1 cellular context compared by ENCODE assay signal in the genomic region with DNA sequence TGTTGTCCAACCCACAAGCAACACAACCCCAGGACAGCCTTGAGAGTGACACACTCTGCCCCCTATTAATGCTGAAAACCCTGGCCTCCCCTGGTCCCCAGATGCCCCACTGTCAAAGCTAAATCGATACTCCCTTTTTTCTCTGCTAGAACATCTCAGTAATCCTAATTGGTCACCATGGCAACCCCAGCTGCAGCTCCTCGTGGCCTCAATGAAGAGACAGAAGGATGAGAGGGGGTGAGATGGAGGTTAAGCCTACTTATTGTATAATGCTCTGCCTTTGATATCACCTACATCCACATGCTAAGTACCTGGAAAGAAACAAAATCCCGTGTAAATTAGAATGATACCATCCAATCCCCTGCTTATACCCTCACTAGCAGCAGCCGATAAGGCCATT.
TF ChIP-seq lines count a peak whose summit lies in the region.

No MANE protein-coding gene starts in this region.

TF ChIP-seq in H1, 55 proteins besides CTCF, POLR2A, EP300 and RAD21:
- TF ChIP-seq SAP30 (IDR thresholded peaks at IDR 0.05; ENCODE audit: insufficient read depth, insufficient replicate concordance, low read length), result no peak
- TF ChIP-seq HDAC6 (IDR thresholded peaks at IDR 0.05; ENCODE audit: low read depth, low read length), result no peak
- no peak for TF ChIP-seq RBBP5 (IDR thresholded peaks at IDR 0.05; ENCODE audit: borderline replicate concordance, low read depth, low read length)
- no peak for TF ChIP-seq NANOG (IDR thresholded peaks at IDR 0.05; ENCODE audit: insufficient read depth, low read depth, low read length, poor library complexity, severe bottlenecking)
- TF ChIP-seq FOSL1 (IDR thresholded peaks at IDR 0.05; ENCODE audit: insufficient read depth, low read depth, low read length), result no peak
- TF ChIP-seq, protein P1, sequence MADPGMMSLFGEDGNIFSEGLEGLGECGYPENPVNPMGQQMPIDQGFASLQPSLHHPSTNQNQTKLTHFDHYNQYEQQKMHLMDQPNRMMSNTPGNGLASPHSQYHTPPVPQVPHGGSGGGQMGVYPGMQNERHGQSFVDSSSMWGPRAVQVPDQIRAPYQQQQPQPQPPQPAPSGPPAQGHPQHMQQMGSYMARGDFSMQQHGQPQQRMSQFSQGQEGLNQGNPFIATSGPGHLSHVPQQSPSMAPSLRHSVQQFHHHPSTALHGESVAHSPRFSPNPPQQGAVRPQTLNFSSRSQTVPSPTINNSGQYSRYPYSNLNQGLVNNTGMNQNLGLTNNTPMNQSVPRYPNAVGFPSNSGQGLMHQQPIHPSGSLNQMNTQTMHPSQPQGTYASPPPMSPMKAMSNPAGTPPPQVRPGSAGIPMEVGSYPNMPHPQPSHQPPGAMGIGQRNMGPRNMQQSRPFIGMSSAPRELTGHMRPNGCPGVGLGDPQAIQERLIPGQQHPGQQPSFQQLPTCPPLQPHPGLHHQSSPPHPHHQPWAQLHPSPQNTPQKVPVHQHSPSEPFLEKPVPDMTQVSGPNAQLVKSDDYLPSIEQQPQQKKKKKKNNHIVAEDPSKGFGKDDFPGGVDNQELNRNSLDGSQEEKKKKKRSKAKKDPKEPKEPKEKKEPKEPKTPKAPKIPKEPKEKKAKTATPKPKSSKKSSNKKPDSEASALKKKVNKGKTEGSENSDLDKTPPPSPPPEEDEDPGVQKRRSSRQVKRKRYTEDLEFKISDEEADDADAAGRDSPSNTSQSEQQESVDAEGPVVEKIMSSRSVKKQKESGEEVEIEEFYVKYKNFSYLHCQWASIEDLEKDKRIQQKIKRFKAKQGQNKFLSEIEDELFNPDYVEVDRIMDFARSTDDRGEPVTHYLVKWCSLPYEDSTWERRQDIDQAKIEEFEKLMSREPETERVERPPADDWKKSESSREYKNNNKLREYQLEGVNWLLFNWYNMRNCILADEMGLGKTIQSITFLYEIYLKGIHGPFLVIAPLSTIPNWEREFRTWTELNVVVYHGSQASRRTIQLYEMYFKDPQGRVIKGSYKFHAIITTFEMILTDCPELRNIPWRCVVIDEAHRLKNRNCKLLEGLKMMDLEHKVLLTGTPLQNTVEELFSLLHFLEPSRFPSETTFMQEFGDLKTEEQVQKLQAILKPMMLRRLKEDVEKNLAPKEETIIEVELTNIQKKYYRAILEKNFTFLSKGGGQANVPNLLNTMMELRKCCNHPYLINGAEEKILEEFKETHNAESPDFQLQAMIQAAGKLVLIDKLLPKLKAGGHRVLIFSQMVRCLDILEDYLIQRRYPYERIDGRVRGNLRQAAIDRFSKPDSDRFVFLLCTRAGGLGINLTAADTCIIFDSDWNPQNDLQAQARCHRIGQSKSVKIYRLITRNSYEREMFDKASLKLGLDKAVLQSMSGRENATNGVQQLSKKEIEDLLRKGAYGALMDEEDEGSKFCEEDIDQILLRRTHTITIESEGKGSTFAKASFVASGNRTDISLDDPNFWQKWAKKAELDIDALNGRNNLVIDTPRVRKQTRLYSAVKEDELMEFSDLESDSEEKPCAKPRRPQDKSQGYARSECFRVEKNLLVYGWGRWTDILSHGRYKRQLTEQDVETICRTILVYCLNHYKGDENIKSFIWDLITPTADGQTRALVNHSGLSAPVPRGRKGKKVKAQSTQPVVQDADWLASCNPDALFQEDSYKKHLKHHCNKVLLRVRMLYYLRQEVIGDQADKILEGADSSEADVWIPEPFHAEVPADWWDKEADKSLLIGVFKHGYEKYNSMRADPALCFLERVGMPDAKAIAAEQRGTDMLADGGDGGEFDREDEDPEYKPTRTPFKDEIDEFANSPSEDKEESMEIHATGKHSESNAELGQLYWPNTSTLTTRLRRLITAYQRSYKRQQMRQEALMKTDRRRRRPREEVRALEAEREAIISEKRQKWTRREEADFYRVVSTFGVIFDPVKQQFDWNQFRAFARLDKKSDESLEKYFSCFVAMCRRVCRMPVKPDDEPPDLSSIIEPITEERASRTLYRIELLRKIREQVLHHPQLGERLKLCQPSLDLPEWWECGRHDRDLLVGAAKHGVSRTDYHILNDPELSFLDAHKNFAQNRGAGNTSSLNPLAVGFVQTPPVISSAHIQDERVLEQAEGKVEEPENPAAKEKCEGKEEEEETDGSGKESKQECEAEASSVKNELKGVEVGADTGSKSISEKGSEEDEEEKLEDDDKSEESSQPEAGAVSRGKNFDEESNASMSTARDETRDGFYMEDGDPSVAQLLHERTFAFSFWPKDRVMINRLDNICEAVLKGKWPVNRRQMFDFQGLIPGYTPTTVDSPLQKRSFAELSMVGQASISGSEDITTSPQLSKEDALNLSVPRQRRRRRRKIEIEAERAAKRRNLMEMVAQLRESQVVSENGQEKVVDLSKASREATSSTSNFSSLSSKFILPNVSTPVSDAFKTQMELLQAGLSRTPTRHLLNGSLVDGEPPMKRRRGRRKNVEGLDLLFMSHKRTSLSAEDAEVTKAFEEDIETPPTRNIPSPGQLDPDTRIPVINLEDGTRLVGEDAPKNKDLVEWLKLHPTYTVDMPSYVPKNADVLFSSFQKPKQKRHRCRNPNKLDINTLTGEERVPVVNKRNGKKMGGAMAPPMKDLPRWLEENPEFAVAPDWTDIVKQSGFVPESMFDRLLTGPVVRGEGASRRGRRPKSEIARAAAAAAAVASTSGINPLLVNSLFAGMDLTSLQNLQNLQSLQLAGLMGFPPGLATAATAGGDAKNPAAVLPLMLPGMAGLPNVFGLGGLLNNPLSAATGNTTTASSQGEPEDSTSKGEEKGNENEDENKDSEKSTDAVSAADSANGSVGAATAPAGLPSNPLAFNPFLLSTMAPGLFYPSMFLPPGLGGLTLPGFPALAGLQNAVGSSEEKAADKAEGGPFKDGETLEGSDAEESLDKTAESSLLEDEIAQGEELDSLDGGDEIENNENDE (IDR thresholded peaks at IDR 0.05; ENCODE audit: insufficient replicate concordance, low read length), result no peak
- no peak for TF ChIP-seq SIN3A (conservative IDR thresholded peaks at IDR 0.05 in 1 of 2, IDR thresholded peaks at IDR 0.05 in 1 of 2; ENCODE audit: low read depth in 1 of 2, low read length in 2 of 2)
- TF ChIP-seq MAFK (IDR thresholded peaks at IDR 0.05; ENCODE audit: low read depth, low read length), result no peak
